22 cellular contexts compared by ENCODE assay signal in genomic region chr7:1603346-1604211, GRCh38. TPM values are rescaled to one million over a fixed set of nuclear protein-coding genes. Genes with fewer than 3 reads are reported as not detected.
DNase-seq lines count a peak whose midpoint lies in the region; ATAC-seq, FAIRE-seq and TF ChIP-seq lines count a peak whose summit lies in the region.
"Had no signal": no experiment of that assay in that cellular context is flagged by ENCODE, and none has a peak within 500 bp of the region (broad histone marks: within the 10 kb centered on the region; RNA-seq: fewer than 3 reads in every experiment).

No MANE protein-coding gene starts in this region.

- peaks cover 53 to 87% of the 10 kb centered on the region in 2 experiments for H3K27me3 ChIP-seq in K562 (ENCODE audit: control insufficient read depth in 2 of 2, insufficient read depth in 2 of 2, low read length in 2 of 2)
- H3K27me3 ChIP-seq: BE2C, MG63, Peyer's patch had no signal

- peak; percentile 48 for DNase-seq in COLO668 (lab: John Stamatoyannopoulos, UW; ENCODE audit: unreplicated experiment)
- no peak for DNase-seq in HTR-8/SVneo (ENCODE audit: insufficient read length, low spot score)
- no peak for DNase-seq in K562 (ENCODE audit: extremely low read depth in 1 of 4, low spot score in 3 of 4)
- no peak for DNase-seq in progenitor cell of endocrine pancreas (ENCODE audit: low spot score, unreplicated experiment)
- DNase-seq in NCI-H146 (lab: John Stamatoyannopoulos, UW), result no peak
- no peak for DNase-seq in activated CD4-positive, alpha-beta T cell treated with anti-CD3 and anti-CD28 coated beads, Interleukin-2, amount 50 U/mL, for 48 hours
- no peak for DNase-seq in hepatic stellate cell (ENCODE audit: low spot score)
- DNase-seq: BE2C; Caco-2; CD4-positive, alpha-beta T cell; DND-41; HCEC 1CT; MG63; NCI-H1417; NCI-H187; NCI-H2227 treated with DMSO at 0.1 percent for 48 hours; NCI-H510A; NK-92 treated with Interleukin-12 subunit alpha and Interleukin-12 subunit beta, amount 100 ng/mL, for 24 hours; Peyer's patch; SW 1271 had no signal

- H3K9me1 ChIP-seq in K562 (ENCODE audit: control insufficient read depth, insufficient read depth, low read length), result peaks cover 2% of the 10 kb centered on the region

- H3K4me2 ChIP-seq in K562 (ENCODE audit: insufficient read depth, low read length), result no peak overlapping the region

- no peak overlapping the region for H3K27ac ChIP-seq in K562 (ENCODE audit: extremely low read depth, low read depth, low read length)
- H3K27ac ChIP-seq: Peyer's patch had no signal

- peaks cover 3% of the 10 kb centered on the region for H3K4me1 Mint-ChIP-seq in progenitor cell of endocrine pancreas (ENCODE audit: low read depth)

- H3K4me1 ChIP-seq in K562 (replicated peaks in 1 of 2; ENCODE audit: control insufficient read depth in 2 of 2, insufficient read depth in 2 of 2, low read length in 2 of 2), result peaks cover 0 to 29% of the 10 kb centered on the region in 2 experiments; a peak in 2 of 5 replicates
- H3K4me1 ChIP-seq: BE2C, Peyer's patch had no signal

- no peak for TF ChIP-seq RAD21 in K562 (CRISPR knock-in tag; conservative IDR thresholded peaks at IDR 0.05 in 1 of 2, IDR thresholded peaks at IDR 0.05 in 1 of 2)

- no peak overlapping the region for H3K4me3 Mint-ChIP-seq in progenitor cell of endocrine pancreas (ENCODE audit: low read depth)
- H3K4me3 Mint-ChIP-seq: CD4-positive, alpha-beta T cell had no signal

- POLR2A ChIA-PET in K562 (lab: Yijun Ruan, JAX), result interaction anchor here (0.5 to 0.6 kb wide), 3 partner anchors 12 to 111 kb away, joined by 3 to 4 read pairs (median 3); no protein-coding TSS in a partner anchor

- CTCF ChIA-PET in K562 (lab: Yijun Ruan, JAX; ENCODE audit: low intra/inter-chr PET ratio), result no interaction called here

- BruUV-seq in K562 (replicated peaks; lab: Mats Ljungman, UMichigan), result no TSS peak

- H3K27me3 Mint-ChIP-seq in progenitor cell of endocrine pancreas, result peaks cover 9% of the 10 kb centered on the region

- in situ Hi-C loops in K562 (cut with MboI), result no loop called here

- no peaks in the 10 kb centered on the region for H3K36me3 ChIP-seq in K562 (ENCODE audit: control insufficient read depth, insufficient read depth, low read length)
- H3K36me3 ChIP-seq: BE2C, MG63, Peyer's patch had no signal

- peaks cover 9% of the 10 kb centered on the region for H4K20me1 ChIP-seq in K562 (replicated peaks; ENCODE audit: control insufficient read depth, insufficient read depth, low read length)

- no peaks in the 10 kb centered on the region for H3K36me3 Mint-ChIP-seq in progenitor cell of endocrine pancreas (ENCODE audit: insufficient read depth)

- H3K9ac ChIP-seq in K562 (ENCODE audit: insufficient read depth in 1 of 2, low read depth in 2 of 2, low read length in 2 of 2), result 0 out of 4 replicates have a peak overlapping the region, but pooled peaks of 1 of the 2 experiments have one; percentile 1

- no peaks in the 10 kb centered on the region for H3K9me3 Mint-ChIP-seq in progenitor cell of endocrine pancreas (ENCODE audit: low read depth)
- H3K9me3 Mint-ChIP-seq: CD4-positive, alpha-beta T cell had no signal

- no peak overlapping the region for H3K4me3 ChIP-seq in K562
- H3K4me3 ChIP-seq: GM12878, MG63, Peyer's patch had no signal

- TF ChIP-seq EP300 in K562 (IDR thresholded peaks at IDR 0.05; ENCODE audit: low read length), result no peak

- H3K27ac Mint-ChIP-seq in progenitor cell of endocrine pancreas, result peak overlapping the region; percentile 31
- H3K27ac Mint-ChIP-seq: CD4-positive, alpha-beta T cell had no signal

- no peak for TF ChIP-seq POLR2A in K562 (conservative IDR thresholded peaks at IDR 0.05)

- H2AFZ ChIP-seq in K562 (ENCODE audit: low read depth, low read length), result no peak overlapping the region

- FAIRE-seq in HTR-8/SVneo (lab: Jason Lieb, UNC), result peak; percentile 33
- no peak for FAIRE-seq in K562 (lab: Jason Lieb, UNC)
- FAIRE-seq: GM12878 had no signal

- H3K9me3 ChIP-seq in K562 (replicated peaks; ENCODE audit: control insufficient read depth, insufficient read depth, low read depth, low read length), result no peaks in the 10 kb centered on the region; the same call in 1 of the 2 replicates
- H3K9me3 ChIP-seq: BE2C, Caco-2, MG63, Peyer's patch had no signal

- intact Hi-C loops in K562 (cut with micrococcal nuclease), result no loop called here

- TF ChIP-seq CTCF in K562 (IDR thresholded peaks at IDR 0.05 in 2 of 3, conservative IDR thresholded peaks at IDR 0.05 in 1 of 3; ENCODE audit: insufficient read depth in 2 of 3, low read depth in 1 of 3, low read length in 3 of 3) (no peak), progenitor cell of endocrine pancreas (IDR thresholded peaks at IDR 0.05; ENCODE audit: unreplicated experiment) (no peak)

- ATAC-seq in K562, result peak; percentile 48; the same call in 1 of the 3 replicates
- ATAC-seq: GM12878 had no signal

- WGBS in K562 (ENCODE audit: insufficient coverage, low coverage, missing lambda C conversion rate), result 6% methylated on average over 26 of the region's 40 CpGs

- no peaks in the 10 kb centered on the region for H3K79me2 ChIP-seq in K562 (ENCODE audit: control insufficient read depth, insufficient read depth, low read length)

TF ChIP-seq in K562, 482 proteins besides CTCF, POLR2A, EP300 and RAD21:
- no peak for TF ChIP-seq BMI1 (IDR thresholded peaks at IDR 0.05; ENCODE audit: low read length)
- TF ChIP-seq SNIP1 (IDR thresholded peaks at IDR 0.05; ENCODE audit: low read depth), result no peak
- no peak for TF ChIP-seq KAT8 (IDR thresholded peaks at IDR 0.05; ENCODE audit: low read depth)
- no peak for TF ChIP-seq ZEB2 (IDR thresholded peaks at IDR 0.05)
- TF ChIP-seq ARID2 (IDR thresholded peaks at IDR 0.05), result no peak
- no peak for TF ChIP-seq KLF1 (tag; IDR thresholded peaks at IDR 0.05)
- no peak for TF ChIP-seq NELFE (IDR thresholded peaks at IDR 0.05; ENCODE audit: insufficient read depth, insufficient read length)
- no peak for TF ChIP-seq IRF2 (CRISPR knock-in tag; IDR thresholded peaks at IDR 0.05)
- TF ChIP-seq HMBOX1 (IDR thresholded peaks at IDR 0.05), result no peak
- TF ChIP-seq SAFB2 (IDR thresholded peaks at IDR 0.05; ENCODE audit: borderline replicate concordance, low read depth, low read length, severe bottlenecking), result no peak
- TF ChIP-seq XRCC5 (IDR thresholded peaks at IDR 0.05; ENCODE audit: low read depth, low read length), result no peak
- no peak for TF ChIP-seq ZNF507 (tag; conservative IDR thresholded peaks at IDR 0.05)
- no peak for TF ChIP-seq TCF7 (IDR thresholded peaks at IDR 0.05; ENCODE audit: borderline replicate concordance)

RNA-seq across cellular contexts. Expression of gene PSMG3, which starts 33.7 kb away (rescaled TPM):
- total RNA-seq in K562 (2011; cell fraction: chromatin; rRNA removed; ENCODE audit: low replicate concordance), result 26.2 and 74.4 TPM in 2 replicates
- 89.7 and 92.9 TPM in 2 replicates for total RNA-seq in K562 (2011; cell fraction: nucleolus; rRNA removed)
- 63.3 and 66.8 TPM in 2 replicates for total RNA-seq in K562 (2011; cell fraction: nucleoplasm; rRNA removed)
- total RNA-seq in K562 (2014; rRNA removed), result 122 and 132 TPM in 2 replicates
- 46.5 and 57.2 TPM in 2 replicates for total RNA-seq in K562 (2014; rRNA removed; fragmentation: Illumina TruSeq; extraction: Trizol)
- total RNA-seq in K562 (2015; rRNA removed; fragmentation: Illumina TruSeq; extraction: Trizol), result 81.5 and 83.4 TPM in 2 replicates
- 77.3 and 80.1 TPM in 2 replicates for total RNA-seq in K562 (2021)
- 93.6 and 96.3 TPM in 2 replicates for polyA plus RNA-seq in K562 (2011; rRNA removed)
- 110 and 136 TPM in 2 replicates for polyA plus RNA-seq in K562 (2011; cell fraction: cytosol; rRNA removed)
- polyA plus RNA-seq in K562 (2011; cell fraction: nucleus; rRNA removed), result 144 and 158 TPM in 2 replicates
- 65.4 and 71.5 TPM in 2 replicates for polyA plus RNA-seq in K562 (2012)
- 54.0 and 64.6 TPM in 2 replicates for polyA plus RNA-seq in K562 (2014; fragmentation: Illumina TruSeq; extraction: Trizol)
- 10 to 100 TPM; 34.8 to 55.3 TPM for polyA plus RNA-seq in K562 (2014; fragmentation: Nextera tagmentation; extraction: Ambion mirVana)
- 121 and 136 TPM in 2 replicates for polyA plus RNA-seq in K562 (2014; rRNA removed)
- 20.1 and 30.9 TPM in 2 replicates for polyA minus RNA-seq in K562 (2011; rRNA and poly(A)+ RNA removed)
- polyA minus RNA-seq in K562 (2011; cell fraction: cytosol; rRNA and poly(A)+ RNA removed), result 22.6 and 24.3 TPM in 2 replicates
- 12.3 and 13.9 TPM in 2 replicates for polyA minus RNA-seq in K562 (2011; cell fraction: nucleus; rRNA and poly(A)+ RNA removed)
- 29.1 and 32.1 TPM in 2 replicates for total RNA-seq in progenitor cell of endocrine pancreas

RNA-seq across cellular contexts. Expression of gene TMEM184A, which starts 47.6 kb away (rescaled TPM):
- 0.32 and 2.6 TPM in 2 replicates for total RNA-seq in K562 (2011; cell fraction: chromatin; rRNA removed; ENCODE audit: low replicate concordance)
- 0.66 and 1.5 TPM in 2 replicates for total RNA-seq in K562 (2011; cell fraction: nucleolus; rRNA removed)
- total RNA-seq in K562 (2011; cell fraction: nucleoplasm; rRNA removed), result 0.29 and 1.8 TPM in 2 replicates
- total RNA-seq in K562 (2014; rRNA removed) (0.18 TPM in 1 of 2 replicates, not detected in the other), K562 (2014; rRNA removed; fragmentation: Illumina TruSeq; extraction: Trizol) (not detected in 2 replicates), K562 (2015; rRNA removed; fragmentation: Illumina TruSeq; extraction: Trizol) (not detected in 2 replicates), K562 (2021) (0.11 and 0.31 TPM in 2 replicates), progenitor cell of endocrine pancreas (7.4 and 8.6 TPM in 2 replicates)
- polyA plus RNA-seq in K562 (2011; rRNA removed) (0.10 and 0.20 TPM in 2 replicates), K562 (2014; fragmentation: Illumina TruSeq; extraction: Trizol) (not detected in 2 replicates), K562 (2014; fragmentation: Nextera tagmentation; extraction: Ambion mirVana) (not detected), K562 (2014; rRNA removed) (not detected in 2 replicates)
- 0.12 and 0.72 TPM in 2 replicates for polyA plus RNA-seq in K562 (2011; cell fraction: cytosol; rRNA removed)
- 0.53 and 1.7 TPM in 2 replicates for polyA plus RNA-seq in K562 (2011; cell fraction: nucleus; rRNA removed)
- 0.04 and 0.12 TPM in 2 replicates for polyA plus RNA-seq in K562 (2012)
- 0.14 and 0.15 TPM in 2 replicates for polyA minus RNA-seq in K562 (2011; rRNA and poly(A)+ RNA removed)
- polyA minus RNA-seq in K562 (2011; cell fraction: cytosol; rRNA and poly(A)+ RNA removed), result 0.19 and 0.27 TPM in 2 replicates
- polyA minus RNA-seq in K562 (2011; cell fraction: nucleus; rRNA and poly(A)+ RNA removed), result 0.89 and 1.1 TPM in 2 replicates
- total RNA-seq: A673 had no signal
